9 cellular contexts compared by ENCODE assay signal in genomic region chr11:24386551-24387404, GRCh38.
DNase-seq lines count a peak whose midpoint lies in the region; ATAC-seq and TF ChIP-seq lines count a peak whose summit lies in the region.
"Had no signal": no experiment of that assay in that cellular context is flagged by ENCODE, and none has a peak within 500 bp of the region (broad histone marks: within the 10 kb centered on the region; RNA-seq: fewer than 3 reads in every experiment).

No MANE protein-coding gene starts in this region.

- CTCF ChIA-PET in AG04450 (lab: Charles Lee): interaction anchor here (0.6 to 1.8 kb wide), 12 partner anchors 8 to 1511 kb away, joined by 3 to 10 read pairs (median 4); no protein-coding TSS in a partner anchor
- CTCF ChIA-PET in HEK293 (lab: Yijun Ruan, JAX): interaction anchor here (0.6 to 1.4 kb wide), 6 partner anchors 10 to 847 kb away, joined by 3 to 5 read pairs (median 3); no protein-coding TSS in a partner anchor
- CTCF ChIA-PET in GM10248 (lab: Yijun Ruan, JAX): interaction anchor here (1.2 to 1.3 kb wide), 2 partner anchors 10 to 847 kb away, joined by 4 to 6 read pairs; no protein-coding TSS in a partner anchor
- CTCF ChIA-PET in CD8-positive, alpha-beta T cell (lab: Charles Lee): no interaction called here

- no peaks in the 10 kb centered on the region for H3K36me3 ChIP-seq in HEK293 (ENCODE audit: control insufficient read depth in 2 of 2, insufficient read depth in 1 of 2, low read length in 2 of 2)
- H3K36me3 ChIP-seq in CD8-positive, alpha-beta T cell (ENCODE audit: insufficient read depth, low read length): no peaks in the 10 kb centered on the region
- H3K36me3 ChIP-seq: thoracic aorta had no signal

- intact Hi-C loops in CD8-positive, alpha-beta T cell (cut with DNase I, micrococcal nuclease): no loop called here

- H3K9me3 Mint-ChIP-seq in glutamatergic neuron (ENCODE audit: unreplicated experiment): peaks cover 3% of the 10 kb centered on the region
- H3K9me3 Mint-ChIP-seq in CD8-positive, alpha-beta T cell: peaks cover 3% of the 10 kb centered on the region

- no peak for ATAC-seq in CD8-positive, alpha-beta T cell

- DNase-seq in AG04450 (ENCODE audit: low read depth, low spot score) (peak; percentile 24), SHP77 treated with DMSO at 0.1 percent for 48 hours (lab: John Stamatoyannopoulos, UW) (peak; percentile 6), glutamatergic neuron (no peak), GM10248 (ENCODE audit: extremely low spot score) (no peak), cerebellar nuclear complex (lab: John Stamatoyannopoulos, UW) (no peak), GM10266 (ENCODE audit: extremely low spot score) (no peak)
- DNase-seq in CD8-positive, alpha-beta T cell: no peak

- H3K4me1 ChIP-seq in HEK293 (ENCODE audit: control insufficient read depth, insufficient read depth, low read length): no peaks in the 10 kb centered on the region
- H3K4me1 ChIP-seq in CD8-positive, alpha-beta T cell (ENCODE audit: insufficient read depth, low read length): no peaks in the 10 kb centered on the region

- peaks cover 10% of the 10 kb centered on the region for H3K4me1 Mint-ChIP-seq in glutamatergic neuron (ENCODE audit: low read depth, unreplicated experiment)
- H3K4me1 Mint-ChIP-seq in CD8-positive, alpha-beta T cell (ENCODE audit: low read depth): no peaks in the 10 kb centered on the region

- no peak overlapping the region for H3K4me3 Mint-ChIP-seq in glutamatergic neuron (ENCODE audit: unreplicated experiment)
- H3K4me3 Mint-ChIP-seq in CD8-positive, alpha-beta T cell: no peak overlapping the region

- H3K27ac ChIP-seq in AG04450 (ENCODE audit: low read depth, low read length): no peak overlapping the region
- no peak overlapping the region for H3K27ac ChIP-seq in HEK293 (ENCODE audit: extremely low read depth, low read depth, low read length)
- no peak overlapping the region for H3K27ac ChIP-seq in CD8-positive, alpha-beta T cell (ENCODE audit: low read depth, low read length)
- H3K27ac ChIP-seq: thoracic aorta had no signal

- H3K36me3 Mint-ChIP-seq in glutamatergic neuron (ENCODE audit: unreplicated experiment): no peaks in the 10 kb centered on the region
- H3K36me3 Mint-ChIP-seq in CD8-positive, alpha-beta T cell: no peaks in the 10 kb centered on the region

- no peaks in the 10 kb centered on the region for H3K27me3 ChIP-seq in AG04450 (ENCODE audit: control insufficient read depth, insufficient read depth, low read length)
- H3K27me3 ChIP-seq in CD8-positive, alpha-beta T cell (ENCODE audit: insufficient read depth, low read length): no peaks in the 10 kb centered on the region

- POLR2A ChIA-PET in AG04450 (lab: Yijun Ruan, JAX) (no interaction called here), HEK293 (lab: Yijun Ruan, JAX) (no interaction called here), GM10248 (lab: Yijun Ruan, JAX) (no interaction called here)
- POLR2A ChIA-PET in CD8-positive, alpha-beta T cell (lab: Charles Lee): no interaction called here

- no peaks in the 10 kb centered on the region for H3K27me3 Mint-ChIP-seq in glutamatergic neuron (ENCODE audit: unreplicated experiment)
- no peaks in the 10 kb centered on the region for H3K27me3 Mint-ChIP-seq in CD8-positive, alpha-beta T cell (ENCODE audit: low read depth)

- no peaks in the 10 kb centered on the region for H3K9me3 ChIP-seq in AG04450 (ENCODE audit: control insufficient read depth, insufficient read depth, low read length)
- H3K9me3 ChIP-seq in HEK293 (ENCODE audit: control insufficient read depth, insufficient read depth, low read depth, low read length): no peaks in the 10 kb centered on the region
- peaks cover 4% of the 10 kb centered on the region for H3K9me3 ChIP-seq in CD8-positive, alpha-beta T cell (ENCODE audit: low read length)
- H3K9me3 ChIP-seq: thoracic aorta had no signal

- no peak overlapping the region for H3K27ac Mint-ChIP-seq in glutamatergic neuron (ENCODE audit: unreplicated experiment)
- no peak overlapping the region for H3K27ac Mint-ChIP-seq in CD8-positive, alpha-beta T cell

- TF ChIP-seq CTCF in AG04450 (IDR thresholded peaks at IDR 0.05; ENCODE audit: low read depth, low read length) (peak; percentile 70), HEK293 (tag by site-specific recombination; IDR thresholded peaks at IDR 0.05) (no peak), glutamatergic neuron (IDR thresholded peaks at IDR 0.05; ENCODE audit: partially characterized antibody, unreplicated experiment) (peak; percentile 62), GM10248 (IDR thresholded peaks at IDR 0.05; ENCODE audit: control extremely low read depth, extremely low read depth, low read depth, missing control alignments) (no peak), GM10266 (IDR thresholded peaks at IDR 0.05; ENCODE audit: control insufficient read depth, insufficient read depth, low read depth, missing control alignments) (no peak)
- TF ChIP-seq CTCF in CD8-positive, alpha-beta T cell (IDR thresholded peaks at IDR 0.05): no peak

- H3K4me3 ChIP-seq in AG04450 (ENCODE audit: low read depth, low read length): no peak overlapping the region
- H3K4me3 ChIP-seq in HEK293 (ENCODE audit: low read depth, low read length): no peak overlapping the region
- no peak overlapping the region for H3K4me3 ChIP-seq in CD8-positive, alpha-beta T cell (ENCODE audit: low read depth, low read length)
- H3K4me3 ChIP-seq: thoracic aorta had no signal

TF ChIP-seq in HEK293, 187 proteins besides CTCF, POLR2A, EP300 and RAD21:
- peak; percentile 28; the same call in 1 of the 2 replicates for TF ChIP-seq ZNF654 (tag by site-specific recombination; IDR thresholded peaks at IDR 0.05; ENCODE audit: low read depth)
- TF ChIP-seq TSHZ1 (tag by site-specific recombination; IDR thresholded peaks at IDR 0.05; ENCODE audit: borderline replicate concordance): no peak
TF ChIP-seq in HEK293: peak in this region for 1.

Comparison
In these comparisons a context has a peak if more than half of its experiments do, and no peak if none do; other contexts are left out.
1. DNase-seq: peak in AG04450 (single experiment) and SHP77 treated with DMSO at 0.1 percent for 48 hours (single experiment); none in glutamatergic neuron (single experiment), GM10248 (single experiment), CD8-positive, alpha-beta T cell (0 of 7), cerebellar nuclear complex (0 of 2) and GM10266 (single experiment).
2. CTCF ChIP-seq: peak in AG04450 (single experiment) and glutamatergic neuron (single experiment); none in HEK293 (single experiment), GM10248 (single experiment), CD8-positive, alpha-beta T cell (single experiment) and GM10266 (single experiment).